1 cellular context compared by ENCODE assay signal in the genomic region with DNA sequence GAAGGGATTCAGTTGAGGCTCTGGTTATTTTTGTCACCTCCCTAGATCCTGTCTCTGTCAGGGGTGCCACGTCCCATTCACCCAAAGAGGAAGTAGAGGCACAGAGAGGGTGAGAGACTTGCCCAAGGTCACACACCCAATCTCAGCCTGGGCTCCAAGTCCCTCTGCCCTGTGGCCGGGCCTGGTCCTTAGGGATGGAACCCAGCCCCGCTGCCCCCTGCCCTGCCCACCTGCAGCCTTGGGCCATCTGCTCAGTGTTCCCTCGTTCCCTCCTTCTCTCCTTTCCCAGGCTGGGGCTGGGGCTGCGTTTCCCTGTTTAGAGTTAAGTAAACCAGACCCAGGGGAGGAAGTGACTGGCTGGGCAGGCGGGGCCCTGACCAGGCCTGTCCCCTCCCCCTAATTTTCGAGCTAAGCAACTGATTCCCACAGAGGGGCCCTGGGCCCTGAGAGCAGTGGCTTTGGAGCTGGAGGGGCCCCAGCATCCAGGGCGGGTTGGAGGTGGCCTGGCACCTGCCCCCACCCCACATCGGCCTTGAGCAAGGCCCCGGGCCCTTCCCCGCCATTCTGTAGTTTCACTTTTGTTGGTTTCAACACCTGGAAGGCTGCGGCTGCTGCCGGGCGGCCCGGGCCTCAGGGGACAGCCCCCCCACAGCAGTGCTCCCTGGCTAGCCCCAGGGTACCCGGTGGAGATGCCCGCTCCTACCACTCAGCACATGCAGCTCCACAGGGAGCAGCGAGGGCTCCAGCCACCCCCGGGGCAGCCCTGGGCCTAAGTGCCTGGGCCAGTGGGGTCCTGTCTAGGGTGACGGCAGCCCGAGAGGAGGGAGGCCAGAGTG.
A peak's percentile ranks its signal among the peaks of the same experiment; 100 is the strongest.
TF ChIP-seq lines count a peak whose summit lies in the region.

No MANE protein-coding gene starts in this region.

TF ChIP-seq in GM12878, 131 proteins besides CTCF, POLR2A, EP300 and RAD21 (continued from another document):
- TF ChIP-seq, protein P1, sequence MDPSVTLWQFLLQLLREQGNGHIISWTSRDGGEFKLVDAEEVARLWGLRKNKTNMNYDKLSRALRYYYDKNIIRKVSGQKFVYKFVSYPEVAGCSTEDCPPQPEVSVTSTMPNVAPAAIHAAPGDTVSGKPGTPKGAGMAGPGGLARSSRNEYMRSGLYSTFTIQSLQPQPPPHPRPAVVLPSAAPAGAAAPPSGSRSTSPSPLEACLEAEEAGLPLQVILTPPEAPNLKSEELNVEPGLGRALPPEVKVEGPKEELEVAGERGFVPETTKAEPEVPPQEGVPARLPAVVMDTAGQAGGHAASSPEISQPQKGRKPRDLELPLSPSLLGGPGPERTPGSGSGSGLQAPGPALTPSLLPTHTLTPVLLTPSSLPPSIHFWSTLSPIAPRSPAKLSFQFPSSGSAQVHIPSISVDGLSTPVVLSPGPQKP (IDR thresholded peaks at IDR 0.05; ENCODE audit: low read depth, low read length): 0 out of 2 replicates have a peak, but pooled peaks have one; percentile 14
- TF ChIP-seq ZNF384 (IDR thresholded peaks at IDR 0.05; ENCODE audit: borderline replicate concordance, low read depth, low read length) (no peak), RFX5 (IDR thresholded peaks at IDR 0.05; ENCODE audit: low read depth, low read length) (no peak), ETV6 (conservative IDR thresholded peaks at IDR 0.05 in 1 of 2, IDR thresholded peaks at IDR 0.05 in 1 of 2; ENCODE audit: borderline replicate concordance in 1 of 2, low read depth in 1 of 2) (peak in 1 of 2 experiments; percentile 31; a peak in 1 of 4 replicates), JUND (IDR thresholded peaks at IDR 0.05; ENCODE audit: low read depth, low read length) (no peak), RBBP5 (conservative IDR thresholded peaks at IDR 0.05) (no peak), HDAC6 (IDR thresholded peaks at IDR 0.05; ENCODE audit: unreplicated experiment) (no peak), PML (IDR thresholded peaks at IDR 0.05; ENCODE audit: low read length) (no peak), EZH2 (IDR thresholded peaks at IDR 0.05; ENCODE audit: borderline replicate concordance, control insufficient read depth, low read depth, low read length) (no peak), NFIC (IDR thresholded peaks at IDR 0.05; ENCODE audit: low read depth, low read length) (no peak), RAD51 (IDR thresholded peaks at IDR 0.05) (no peak), CHD2 (IDR thresholded peaks at IDR 0.05; ENCODE audit: borderline replicate concordance, low read depth, low read length) (no peak; the same call in 1 of the 2 replicates), FOXK2 (IDR thresholded peaks at IDR 0.05) (no peak), CREB1 (IDR thresholded peaks at IDR 0.05; ENCODE audit: low read depth) (no peak), TCF3 (IDR thresholded peaks at IDR 0.05; ENCODE audit: borderline replicate concordance, insufficient read depth, low read depth, low read length) (peak; percentile 91; the same call in 1 of the 2 replicates), BRCA1 (IDR thresholded peaks at IDR 0.05; ENCODE audit: low read depth, low read length) (no peak), IKZF2 (IDR thresholded peaks at IDR 0.05) (peak; percentile 22 to 40; a peak in 2 of 4 replicates), GATAD2B (conservative IDR thresholded peaks at IDR 0.05; ENCODE audit: low read depth) (peak; percentile 75), ZNF24 (IDR thresholded peaks at IDR 0.05) (no peak), DPF2 (IDR thresholded peaks at IDR 0.05) (peak; percentile 80), CBFB (IDR thresholded peaks at IDR 0.05; ENCODE audit: low read depth) (peak; percentile 60), SMARCA5 (IDR thresholded peaks at IDR 0.05) (peak; percentile 96), MEF2A (IDR thresholded peaks at IDR 0.05; ENCODE audit: insufficient read depth, low read depth, low read length) (no peak), YY1 (IDR thresholded peaks at IDR 0.05; ENCODE audit: low read depth, low read length) (peak; percentile 74), MEF2B (IDR thresholded peaks at IDR 0.05; ENCODE audit: partially characterized antibody, poor library complexity, severe bottlenecking) (peak; percentile 97), CHD1 (IDR thresholded peaks at IDR 0.05; ENCODE audit: low read depth, low read length) (no peak), ZNF207 (IDR thresholded peaks at IDR 0.05; ENCODE audit: borderline replicate concordance) (no peak), CEBPB (IDR thresholded peaks at IDR 0.05; ENCODE audit: borderline replicate concordance in 1 of 2, low read depth in 2 of 2, low read length in 2 of 2) (no peak), WRNIP1 (IDR thresholded peaks at IDR 0.05; ENCODE audit: borderline replicate concordance, low read depth, low read length) (no peak), SPI1 (IDR thresholded peaks at IDR 0.05; ENCODE audit: borderline replicate concordance, insufficient read depth, low read depth, low read length) (peak; percentile 80), JUNB (IDR thresholded peaks at IDR 0.05) (no peak), STAT1 (conservative IDR thresholded peaks at IDR 0.05) (no peak), ZZZ3 (IDR thresholded peaks at IDR 0.05; ENCODE audit: control insufficient read depth, insufficient read length, low read depth) (no peak), ESRRA (IDR thresholded peaks at IDR 0.05; ENCODE audit: low read length) (no peak), SMAD1 (IDR thresholded peaks at IDR 0.05; ENCODE audit: low read depth, partially characterized antibody) (no peak), MYB (IDR thresholded peaks at IDR 0.05; ENCODE audit: borderline replicate concordance, low read depth, low read length) (no peak), RB1 (IDR thresholded peaks at IDR 0.05; ENCODE audit: borderline replicate concordance) (no peak; the same call in 1 of the 2 replicates), CBX3 (IDR thresholded peaks at IDR 0.05; ENCODE audit: borderline replicate concordance, low read depth) (no peak), HDAC2 (IDR thresholded peaks at IDR 0.05) (no peak), SUZ12 (IDR thresholded peaks at IDR 0.05; ENCODE audit: unreplicated experiment) (no peak), SREBF1 (IDR thresholded peaks at IDR 0.05; ENCODE audit: low read length) (no peak)
- TF ChIP-seq, protein P2, sequence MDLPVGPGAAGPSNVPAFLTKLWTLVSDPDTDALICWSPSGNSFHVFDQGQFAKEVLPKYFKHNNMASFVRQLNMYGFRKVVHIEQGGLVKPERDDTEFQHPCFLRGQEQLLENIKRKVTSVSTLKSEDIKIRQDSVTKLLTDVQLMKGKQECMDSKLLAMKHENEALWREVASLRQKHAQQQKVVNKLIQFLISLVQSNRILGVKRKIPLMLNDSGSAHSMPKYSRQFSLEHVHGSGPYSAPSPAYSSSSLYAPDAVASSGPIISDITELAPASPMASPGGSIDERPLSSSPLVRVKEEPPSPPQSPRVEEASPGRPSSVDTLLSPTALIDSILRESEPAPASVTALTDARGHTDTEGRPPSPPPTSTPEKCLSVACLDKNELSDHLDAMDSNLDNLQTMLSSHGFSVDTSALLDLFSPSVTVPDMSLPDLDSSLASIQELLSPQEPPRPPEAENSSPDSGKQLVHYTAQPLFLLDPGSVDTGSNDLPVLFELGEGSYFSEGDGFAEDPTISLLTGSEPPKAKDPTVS (IDR thresholded peaks at IDR 0.05; ENCODE audit: low read depth, low read length): no peak
- TF ChIP-seq, protein P3, sequence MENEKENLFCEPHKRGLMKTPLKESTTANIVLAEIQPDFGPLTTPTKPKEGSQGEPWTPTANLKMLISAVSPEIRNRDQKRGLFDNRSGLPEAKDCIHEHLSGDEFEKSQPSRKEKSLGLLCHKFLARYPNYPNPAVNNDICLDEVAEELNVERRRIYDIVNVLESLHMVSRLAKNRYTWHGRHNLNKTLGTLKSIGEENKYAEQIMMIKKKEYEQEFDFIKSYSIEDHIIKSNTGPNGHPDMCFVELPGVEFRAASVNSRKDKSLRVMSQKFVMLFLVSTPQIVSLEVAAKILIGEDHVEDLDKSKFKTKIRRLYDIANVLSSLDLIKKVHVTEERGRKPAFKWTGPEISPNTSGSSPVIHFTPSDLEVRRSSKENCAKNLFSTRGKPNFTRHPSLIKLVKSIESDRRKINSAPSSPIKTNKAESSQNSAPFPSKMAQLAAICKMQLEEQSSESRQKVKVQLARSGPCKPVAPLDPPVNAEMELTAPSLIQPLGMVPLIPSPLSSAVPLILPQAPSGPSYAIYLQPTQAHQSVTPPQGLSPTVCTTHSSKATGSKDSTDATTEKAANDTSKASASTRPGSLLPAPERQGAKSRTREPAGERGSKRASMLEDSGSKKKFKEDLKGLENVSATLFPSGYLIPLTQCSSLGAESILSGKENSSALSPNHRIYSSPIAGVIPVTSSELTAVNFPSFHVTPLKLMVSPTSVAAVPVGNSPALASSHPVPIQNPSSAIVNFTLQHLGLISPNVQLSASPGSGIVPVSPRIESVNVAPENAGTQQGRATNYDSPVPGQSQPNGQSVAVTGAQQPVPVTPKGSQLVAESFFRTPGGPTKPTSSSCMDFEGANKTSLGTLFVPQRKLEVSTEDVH (IDR thresholded peaks at IDR 0.05; ENCODE audit: low read depth, partially characterized antibody): no peak
- TF ChIP-seq, protein P4, sequence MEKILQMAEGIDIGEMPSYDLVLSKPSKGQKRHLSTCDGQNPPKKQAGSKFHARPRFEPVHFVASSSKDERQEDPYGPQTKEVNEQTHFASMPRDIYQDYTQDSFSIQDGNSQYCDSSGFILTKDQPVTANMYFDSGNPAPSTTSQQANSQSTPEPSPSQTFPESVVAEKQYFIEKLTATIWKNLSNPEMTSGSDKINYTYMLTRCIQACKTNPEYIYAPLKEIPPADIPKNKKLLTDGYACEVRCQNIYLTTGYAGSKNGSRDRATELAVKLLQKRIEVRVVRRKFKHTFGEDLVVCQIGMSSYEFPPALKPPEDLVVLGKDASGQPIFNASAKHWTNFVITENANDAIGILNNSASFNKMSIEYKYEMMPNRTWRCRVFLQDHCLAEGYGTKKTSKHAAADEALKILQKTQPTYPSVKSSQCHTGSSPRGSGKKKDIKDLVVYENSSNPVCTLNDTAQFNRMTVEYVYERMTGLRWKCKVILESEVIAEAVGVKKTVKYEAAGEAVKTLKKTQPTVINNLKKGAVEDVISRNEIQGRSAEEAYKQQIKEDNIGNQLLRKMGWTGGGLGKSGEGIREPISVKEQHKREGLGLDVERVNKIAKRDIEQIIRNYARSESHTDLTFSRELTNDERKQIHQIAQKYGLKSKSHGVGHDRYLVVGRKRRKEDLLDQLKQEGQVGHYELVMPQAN (conservative IDR thresholded peaks at IDR 0.05): 0 out of 2 replicates have a peak, but pooled peaks have one; percentile 44
- TF ChIP-seq, protein P5, sequence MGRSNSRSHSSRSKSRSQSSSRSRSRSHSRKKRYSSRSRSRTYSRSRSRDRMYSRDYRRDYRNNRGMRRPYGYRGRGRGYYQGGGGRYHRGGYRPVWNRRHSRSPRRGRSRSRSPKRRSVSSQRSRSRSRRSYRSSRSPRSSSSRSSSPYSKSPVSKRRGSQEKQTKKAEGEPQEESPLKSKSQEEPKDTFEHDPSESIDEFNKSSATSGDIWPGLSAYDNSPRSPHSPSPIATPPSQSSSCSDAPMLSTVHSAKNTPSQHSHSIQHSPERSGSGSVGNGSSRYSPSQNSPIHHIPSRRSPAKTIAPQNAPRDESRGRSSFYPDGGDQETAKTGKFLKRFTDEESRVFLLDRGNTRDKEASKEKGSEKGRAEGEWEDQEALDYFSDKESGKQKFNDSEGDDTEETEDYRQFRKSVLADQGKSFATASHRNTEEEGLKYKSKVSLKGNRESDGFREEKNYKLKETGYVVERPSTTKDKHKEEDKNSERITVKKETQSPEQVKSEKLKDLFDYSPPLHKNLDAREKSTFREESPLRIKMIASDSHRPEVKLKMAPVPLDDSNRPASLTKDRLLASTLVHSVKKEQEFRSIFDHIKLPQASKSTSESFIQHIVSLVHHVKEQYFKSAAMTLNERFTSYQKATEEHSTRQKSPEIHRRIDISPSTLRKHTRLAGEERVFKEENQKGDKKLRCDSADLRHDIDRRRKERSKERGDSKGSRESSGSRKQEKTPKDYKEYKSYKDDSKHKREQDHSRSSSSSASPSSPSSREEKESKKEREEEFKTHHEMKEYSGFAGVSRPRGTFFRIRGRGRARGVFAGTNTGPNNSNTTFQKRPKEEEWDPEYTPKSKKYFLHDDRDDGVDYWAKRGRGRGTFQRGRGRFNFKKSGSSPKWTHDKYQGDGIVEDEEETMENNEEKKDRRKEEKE (IDR thresholded peaks at IDR 0.05): no peak
TF ChIP-seq in GM12878: peak in this region for 22.
